Comparison of ENCODE assay signal across 8 cellular contexts in genomic region chr19:15418588-15419412, GRCh38. TPM values are rescaled to one million over a fixed set of nuclear protein-coding genes. Genes with fewer than 3 reads are reported as not detected.
DNase-seq lines count a peak whose midpoint lies in the region; ATAC-seq and TF ChIP-seq lines count a peak whose summit lies in the region.

AKAP8L (minus strand) TSS chr19:15418988; CDS start chr19:15418923, 65 bp downstream.

- peak; percentile 60 for TF ChIP-seq CTCF in colonic mucosa (IDR thresholded peaks at IDR 0.05)

- peak within 1 kb of the TSS; percentile 100 for H3K27ac Mint-ChIP-seq in activated CD4-positive, alpha-beta T cell treated with anti-CD3 and anti-CD28 coated beads, Interleukin-2, amount 10 ng/mL, durations not matched to agents 24 days and 14 days

- peak within 1 kb of the TSS; percentile 90 to 95 for H3K9ac ChIP-seq in colonic mucosa (ENCODE audit: low read depth in 2 of 2, low read length in 2 of 2)

- peaks cover 18% of the 10 kb centered on the region for H3K4me1 ChIP-seq in colonic mucosa

- no peaks in the 10 kb centered on the region for H3K36me3 ChIP-seq in colonic mucosa

- H3K4me3 Mint-ChIP-seq in activated CD4-positive, alpha-beta T cell treated with anti-CD3 and anti-CD28 coated beads, Interleukin-2, amount 10 ng/mL, durations not matched to agents 24 days and 14 days: peak within 1 kb of the TSS; percentile 100

- H3K4me1 Mint-ChIP-seq in activated CD4-positive, alpha-beta T cell treated with anti-CD3 and anti-CD28 coated beads, Interleukin-2, amount 10 ng/mL, durations not matched to agents 24 days and 14 days: peaks cover 33% of the 10 kb centered on the region

- peak; percentile 97 for ATAC-seq in GM19324 (IDR thresholded peaks at IDR 0.05; ENCODE audit: low FRiP score, unreplicated experiment)
- peak; percentile 77 for ATAC-seq in HG03469 (IDR thresholded peaks at IDR 0.05; ENCODE audit: unreplicated experiment)

- peak within 1 kb of the TSS; percentile 100 for H3K4me3 ChIP-seq in colonic mucosa

- H3K9me3 ChIP-seq in colonic mucosa: no peaks in the 10 kb centered on the region

- H3K36me3 Mint-ChIP-seq in activated CD4-positive, alpha-beta T cell treated with anti-CD3 and anti-CD28 coated beads, Interleukin-2, amount 10 ng/mL, durations not matched to agents 24 days and 14 days (ENCODE audit: low read depth): peaks cover 35% of the 10 kb centered on the region

- intact Hi-C loops in activated CD4-positive, alpha-beta T cell treated with anti-CD3 and anti-CD28 coated beads, Interleukin-2, amount 10 ng/mL, durations not matched to agents 24 days and 14 days (cut with micrococcal nuclease): loop anchor here (1.0 to 5.0 kb wide), 6 partner anchors 14 to 241 kb away; partner anchors contain the start of gene AKAP8
- intact Hi-C loops in colonic mucosa (cut with DNase I): no loop called here

- peak; percentile 76 to 99 (median 96) for DNase-seq in C1 segment of cervical spinal cord (lab: John Stamatoyannopoulos, UW)
- DNase-seq in NCI-H526 treated with DMSO at 0.1 percent for 48 hours (lab: John Stamatoyannopoulos, UW): peak; percentile 98
- peak; percentile 100 for DNase-seq in activated CD4-positive, alpha-beta T cell treated with anti-CD3 and anti-CD28 coated beads, Interleukin-2, amount 10 ng/mL, durations not matched to agents 24 days and 14 days
- DNase-seq in colonic mucosa: peak; percentile 99
- DNase-seq in kidney tubule cell (ENCODE audit: low spot score): peak; percentile 100
- peak; percentile 90 to 99 (median 92) for DNase-seq in stimulated activated CD4-positive, alpha-beta T cell treated with anti-CD3 and anti-CD28 coated beads, Interleukin-1b, Interleukin-23, amount 100 ng/mL, for 24 hours (ENCODE audit: low read depth in 4 of 4, low spot score in 1 of 4)

- no peaks in the 10 kb centered on the region for H3K9me3 Mint-ChIP-seq in activated CD4-positive, alpha-beta T cell treated with anti-CD3 and anti-CD28 coated beads, Interleukin-2, amount 10 ng/mL, durations not matched to agents 24 days and 14 days

- peak within 1 kb of the TSS; percentile 83 for H3K27ac ChIP-seq in colonic mucosa

- H3K27me3 Mint-ChIP-seq in activated CD4-positive, alpha-beta T cell treated with anti-CD3 and anti-CD28 coated beads, Interleukin-2, amount 10 ng/mL, durations not matched to agents 24 days and 14 days: no peaks in the 10 kb centered on the region

- H3K27me3 ChIP-seq in colonic mucosa: no peaks in the 10 kb centered on the region

RNA-seq across cellular contexts. Expression of gene AKAP8L, which starts in this region (rescaled TPM):
- total RNA-seq in activated CD4-positive, alpha-beta T cell treated with anti-CD3 and anti-CD28 coated beads, Interleukin-2, amount 10 ng/mL, durations not matched to agents 24 days and 14 days: 76.8 and 80.1 TPM in 2 replicates
- total RNA-seq in colonic mucosa: 10 to 100 TPM; 63.5 to 70.2 TPM

Comparison
In these comparisons a context has a peak if more than half of its experiments do, and no peak if none do; other contexts are left out.
1. Peak in every context shown above with its lines: DNase-seq, ATAC-seq, H3K4me3 ChIP-seq and H3K27ac ChIP-seq.